In genomic region chr12:113448874-113449273, GRCh38 we compare ENCODE assay signal across 2 cellular contexts.
TF ChIP-seq lines count a peak whose summit lies in the region.

No MANE protein-coding gene starts in this region.

TF ChIP-seq in HEK293T, 16 proteins besides CTCF, POLR2A, EP300 and RAD21:
- TF ChIP-seq ZNF384 (IDR thresholded peaks at IDR 0.05) (no peak), PKNOX1 (IDR thresholded peaks at IDR 0.05) (peak; percentile 62)

TF ChIP-seq in K562, 482 proteins besides CTCF, POLR2A, EP300 and RAD21:
- TF ChIP-seq CBFA2T2 (conservative IDR thresholded peaks at IDR 0.05) (no peak), ZNF766 (CRISPR knock-in tag; conservative IDR thresholded peaks at IDR 0.05) (peak; percentile 50; the same call in 1 of the 2 replicates)
